In genomic region chr4:128951316-128951715, GRCh38 we compare ENCODE assay signal across 16 cellular contexts.
DNase-seq lines count a peak whose midpoint lies in the region; ATAC-seq, FAIRE-seq and TF ChIP-seq lines count a peak whose summit lies in the region.
"Had no signal": no experiment of that assay in that cellular context is flagged by ENCODE, and none has a peak within 500 bp of the region (broad histone marks: within the 10 kb centered on the region; RNA-seq: fewer than 3 reads in every experiment).

No MANE protein-coding gene starts in this region.

- ATAC-seq in PC-3 (no peak), HG02870 (IDR thresholded peaks at IDR 0.05; ENCODE audit: unreplicated experiment) (no peak), HG02610 (IDR thresholded peaks at IDR 0.05; ENCODE audit: unreplicated experiment) (no peak)

- no peaks in the 10 kb centered on the region for H3K79me2 ChIP-seq in astrocyte (ENCODE audit: insufficient read depth, low read length)
- no peaks in the 10 kb centered on the region for H3K79me2 ChIP-seq in osteoblast (ENCODE audit: insufficient read depth, low read length)
- no peaks in the 10 kb centered on the region for H3K79me2 ChIP-seq in PC-3 (ENCODE audit: low read length)

- no peak overlapping the region for H3K9ac ChIP-seq in astrocyte (ENCODE audit: low read length)
- H3K9ac ChIP-seq in PC-3 (ENCODE audit: low read length), result no peak overlapping the region

- POLR2A ChIA-PET in PC-3 (lab: Charles Lee; ENCODE audit: unreplicated experiment), result no interaction called here

- no peak overlapping the region for H3K4me3 Mint-ChIP-seq in astrocyte (ENCODE audit: unreplicated experiment)
- H3K4me3 Mint-ChIP-seq: CD8-positive, alpha-beta memory T cell had no signal

- H3K36me3 Mint-ChIP-seq in astrocyte (ENCODE audit: low read depth, unreplicated experiment), result peaks cover 8% of the 10 kb centered on the region

- TF ChIP-seq CTCF in AG10803 (conservative IDR thresholded peaks at IDR 0.05; ENCODE audit: low read length), result no peak
- no peak for TF ChIP-seq CTCF in astrocyte (IDR thresholded peaks at IDR 0.05; ENCODE audit: insufficient read depth, low read depth, low read length)
- no peak for TF ChIP-seq CTCF in osteoblast (IDR thresholded peaks at IDR 0.05; ENCODE audit: extremely low read depth, low read depth, low read length)
- no peak for TF ChIP-seq CTCF in PC-3 (conservative IDR thresholded peaks at IDR 0.05; ENCODE audit: low read depth, low read length)

- H4K20me1 ChIP-seq in astrocyte (ENCODE audit: insufficient read depth, low read length) (no peaks in the 10 kb centered on the region), osteoblast (ENCODE audit: insufficient read depth, low read length) (no peaks in the 10 kb centered on the region), PC-3 (ENCODE audit: low read length) (no peaks in the 10 kb centered on the region)

- no peak for FAIRE-seq in astrocyte (lab: Jason Lieb, UNC)
- FAIRE-seq: A204.1, H1 had no signal

- no peaks in the 10 kb centered on the region for H3K27me3 Mint-ChIP-seq in astrocyte (ENCODE audit: low read depth, unreplicated experiment)
- H3K27me3 Mint-ChIP-seq: CD8-positive, alpha-beta memory T cell had no signal

- H3K4me1 Mint-ChIP-seq in astrocyte (ENCODE audit: low read depth, unreplicated experiment), result no peaks in the 10 kb centered on the region
- H3K4me1 Mint-ChIP-seq: CD8-positive, alpha-beta memory T cell had no signal

- BruUV-seq in PC-3 (replicated peaks; lab: Mats Ljungman, UMichigan), result no TSS peak

- H3K27me3 ChIP-seq in astrocyte (ENCODE audit: insufficient read depth, low read length) (no peaks in the 10 kb centered on the region), osteoblast (ENCODE audit: insufficient read depth, low read length) (no peaks in the 10 kb centered on the region), PC-3 (ENCODE audit: low read length) (no peaks in the 10 kb centered on the region)

- intact Hi-C loops in PC-3 (cut with micrococcal nuclease), result no loop called here

- DNase-seq in AG10803 (ENCODE audit: low read depth) (peak; percentile 29), astrocyte (ENCODE audit: low read depth) (peak; percentile 21), fibroblast of gingiva (ENCODE audit: low read depth) (peak; percentile 17), osteoblast (ENCODE audit: insufficient read length, low spot score, missing footprints) (no peak), PC-3 (no peak), middle frontal gyrus (ENCODE audit: extremely low spot score, low spot score) (no peak)
- DNase-seq: Caco-2; CD8-positive, alpha-beta memory T cell; DMS79; EL had no signal

- H3F3A ChIP-seq in PC-3 (ENCODE audit: low read length, unreplicated experiment), result no peaks in the 10 kb centered on the region

- no peaks in the 10 kb centered on the region for H3K9me2 ChIP-seq in PC-3 (replicated peaks; ENCODE audit: low read length)

- H3K4me2 ChIP-seq in astrocyte (ENCODE audit: low read length), result no peak overlapping the region
- peak overlapping the region; percentile 23 for H3K4me2 ChIP-seq in osteoblast (ENCODE audit: insufficient read depth, low read length)
- no peak overlapping the region for H3K4me2 ChIP-seq in PC-3 (ENCODE audit: low read length)

- H3K4me3 ChIP-seq in AG10803 (ENCODE audit: low read length) (no peak overlapping the region), astrocyte (ENCODE audit: insufficient read depth, low read depth, low read length) (no peak overlapping the region), osteoblast (ENCODE audit: insufficient read depth, low read length) (no peak overlapping the region), PC-3 (ENCODE audit: low read length) (no peak overlapping the region)
- H3K4me3 ChIP-seq: HAP-1 had no signal

- H3K27ac Mint-ChIP-seq in astrocyte (ENCODE audit: unreplicated experiment), result no peak overlapping the region
- H3K27ac Mint-ChIP-seq: CD8-positive, alpha-beta memory T cell had no signal

- peaks cover 2% of the 10 kb centered on the region for H3K9me3 Mint-ChIP-seq in astrocyte (ENCODE audit: unreplicated experiment)

- no peak overlapping the region for H2AFZ ChIP-seq in astrocyte (ENCODE audit: low read depth, low read length)
- no peak overlapping the region for H2AFZ ChIP-seq in osteoblast (ENCODE audit: low read length)
- H2AFZ ChIP-seq in PC-3 (ENCODE audit: low read length), result no peak overlapping the region

- CTCF ChIA-PET in PC-3 (lab: Charles Lee), result no interaction called here

- H3K4me1 ChIP-seq in astrocyte (ENCODE audit: insufficient read depth, low read length), result no peaks in the 10 kb centered on the region
- peaks cover 15% of the 10 kb centered on the region for H3K4me1 ChIP-seq in osteoblast (ENCODE audit: insufficient read depth, low read length)
- H3K4me1 ChIP-seq in PC-3 (ENCODE audit: insufficient read depth, low read length), result no peaks in the 10 kb centered on the region
- H3K4me1 ChIP-seq: Caco-2, HAP-1 had no signal

- H3K36me3 ChIP-seq in astrocyte (ENCODE audit: insufficient read depth, low read length), result peaks cover 3% of the 10 kb centered on the region
- no peaks in the 10 kb centered on the region for H3K36me3 ChIP-seq in osteoblast (ENCODE audit: insufficient read depth, low read length)
- H3K36me3 ChIP-seq in PC-3 (ENCODE audit: low read depth, low read length), result no peaks in the 10 kb centered on the region
- H3K36me3 ChIP-seq: HAP-1 had no signal

- H3K27ac ChIP-seq in astrocyte (ENCODE audit: low read depth, low read length) (no peak overlapping the region), osteoblast (ENCODE audit: low read depth, low read length) (peak overlapping the region; percentile 15), PC-3 (ENCODE audit: low read length) (no peak overlapping the region)
- H3K27ac ChIP-seq: HL-60 had no signal

- H3K9me3 ChIP-seq in astrocyte (ENCODE audit: insufficient read depth, low read depth, low read length) (no peaks in the 10 kb centered on the region), osteoblast (ENCODE audit: low read depth, low read length) (no peaks in the 10 kb centered on the region), PC-3 (ENCODE audit: low read length) (no peaks in the 10 kb centered on the region)
- H3K9me3 ChIP-seq: Caco-2, HAP-1 had no signal

Comparison
In these comparisons a context has a peak if more than half of its experiments do, and no peak if none do; other contexts are left out.
1. DNase-seq: peak in AG10803 (single experiment), astrocyte (single experiment) and fibroblast of gingiva (single experiment); none in osteoblast (single experiment), PC-3 (single experiment) and middle frontal gyrus (single experiment).